ENCODE assay signal across 23 cellular contexts in genomic region chr3:172771672-172772071, GRCh38.
"Had no signal": no experiment of that assay in that cellular context is flagged by ENCODE, and none has a peak within 500 bp of the region (broad histone marks: within the 10 kb centered on the region; RNA-seq: fewer than 3 reads in every experiment).

No MANE protein-coding gene starts in this region.

- DNase-seq: activated CD4-positive, alpha-beta T cell treated with anti-CD3 and anti-CD28 coated beads, Interleukin-2, amount 10 ng/mL, durations not matched to agents 7 days and 5 days; activated CD8-positive, alpha-beta T cell treated with anti-CD3 and anti-CD28 coated beads, Interleukin-2, amount 10 ng/mL, durations not matched to agents 7 days and 5 days; activated effector memory CD4-positive, alpha-beta T cell treated with anti-CD3 and anti-CD28 coated beads, Interleukin-2, amount 50 U/mL, for 16 hours; activated naive CD4-positive, alpha-beta T cell treated with anti-CD3 and anti-CD28 coated beads for 36 hours; activated T-cell treated with anti-CD3 and anti-CD28 coated beads, Interleukin-2, amount 50 U/mL, for 48 hours; amygdala; KG1; NCI-H1092; NCI-H1417; NCI-H1930; NCI-H2171; NCI-H226; NCI-H526 treated with DMSO at 0.1 percent for 48 hours; Peyer's patch; Right ventricle myocardium superior; SJCRH30; SK-N-SH had no signal

- FAIRE-seq: astrocyte, colon had no signal

- H3K27ac ChIP-seq: Peyer's patch, RWPE1, SJCRH30 had no signal

- H3K27me3 Mint-ChIP-seq: activated CD4-positive, alpha-beta T cell treated with anti-CD3 and anti-CD28 coated beads, Interleukin-2, amount 10 ng/mL, durations not matched to agents 7 days and 5 days; activated naive CD8-positive, alpha-beta T cell; brain had no signal

- H3K4me2 ChIP-seq: SK-N-SH had no signal

- H3K27me3 ChIP-seq: Peyer's patch, SJCRH30 had no signal

- H3K4me1 Mint-ChIP-seq: brain had no signal

- H3K4me3 Mint-ChIP-seq: activated CD4-positive, alpha-beta T cell treated with anti-CD3 and anti-CD28 coated beads, Interleukin-2, amount 10 ng/mL, durations not matched to agents 7 days and 5 days; activated CD8-positive, alpha-beta T cell treated with anti-CD3 and anti-CD28 coated beads, Interleukin-2, amount 10 ng/mL, durations not matched to agents 7 days and 5 days; activated naive CD4-positive, alpha-beta T cell treated with anti-CD3 and anti-CD28 coated beads for 36 hours; activated naive CD8-positive, alpha-beta T cell; brain had no signal

- H3K9me3 ChIP-seq: Peyer's patch, SJCRH30, SK-N-SH had no signal

- H3K4me3 ChIP-seq: Peyer's patch, SJCRH30 had no signal

- H3K4me1 ChIP-seq: Peyer's patch, SJCRH30 had no signal

- H3K9ac ChIP-seq: SK-N-SH had no signal

- ATAC-seq: activated CD4-positive, CD25-positive, alpha-beta regulatory T cell treated with anti-CD3 and anti-CD28 coated beads, Interleukin-2, amount 50 U/mL, for 24 hours; activated CD8-positive, alpha-beta T cell treated with anti-CD3 and anti-CD28 coated beads, Interleukin-2, amount 10 ng/mL, durations not matched to agents 7 days and 5 days had no signal

- H3K9me3 Mint-ChIP-seq: activated CD4-positive, alpha-beta T cell treated with anti-CD3 and anti-CD28 coated beads, Interleukin-2, amount 10 ng/mL, durations not matched to agents 7 days and 5 days had no signal

- H3K27ac Mint-ChIP-seq: activated CD8-positive, alpha-beta T cell treated with anti-CD3 and anti-CD28 coated beads, Interleukin-2, amount 10 ng/mL, durations not matched to agents 7 days and 5 days; activated naive CD4-positive, alpha-beta T cell treated with anti-CD3 and anti-CD28 coated beads for 36 hours; activated naive CD8-positive, alpha-beta T cell; brain had no signal
